ENCODE assay signal across 8 cellular contexts in genomic region chr17:28597606-28598383, GRCh38. TPM values are rescaled to one million over a fixed set of nuclear protein-coding genes. Genes with fewer than 3 reads are reported as not detected.
DNase-seq lines count a peak whose midpoint lies in the region; ATAC-seq and TF ChIP-seq lines count a peak whose summit lies in the region.

No MANE protein-coding gene starts in this region.

- H3K27me3 ChIP-seq in cardiac muscle cell = no peaks in the 10 kb centered on the region
- H3K27me3 ChIP-seq in iPS-20b (ENCODE audit: insufficient read depth, low read length) = no peaks in the 10 kb centered on the region
- H3K27me3 ChIP-seq in vagina = no peaks in the 10 kb centered on the region

- H3K27ac ChIP-seq in cardiac muscle cell (no peak overlapping the region), VCaP (peak overlapping the region; percentile 82), iPS-20b (ENCODE audit: low read length) (peak overlapping the region; percentile 88), vagina (no peak overlapping the region)

- intact Hi-C loops in left cardiac atrium (cut with DNase I) (no loop called here), vagina (cut with DNase I) (no loop called here)

- no peaks in the 10 kb centered on the region for H3K9me3 ChIP-seq in cardiac muscle cell (ENCODE audit: low read depth)
- H3K9me3 ChIP-seq in iPS-20b (ENCODE audit: insufficient read depth, low read depth, low read length) = no peaks in the 10 kb centered on the region
- no peaks in the 10 kb centered on the region for H3K9me3 ChIP-seq in vagina

- no peak for DNase-seq in cardiac muscle cell (ENCODE audit: low read depth in 1 of 2, low spot score in 1 of 2)
- DNase-seq in left cardiac atrium = no peak
- no peak for DNase-seq in vagina (ENCODE audit: extremely low spot score in 2 of 2)
- DNase-seq in NCI-H446 treated with DMSO at 0.1 percent for 48 hours (lab: John Stamatoyannopoulos, UW) = no peak
- DNase-seq in dedifferentiated amniotic fluid mesenchymal stem cell (ENCODE audit: extremely low spot score) = no peak

- TF ChIP-seq CTCF in cardiac muscle cell (IDR thresholded peaks at IDR 0.05; ENCODE audit: low read depth, low read length) (no peak), VCaP (conservative IDR thresholded peaks at IDR 0.05) (no peak), vagina (IDR thresholded peaks at IDR 0.05) (no peak)

- H3K4me1 ChIP-seq in cardiac muscle cell (ENCODE audit: low read depth) (no peaks in the 10 kb centered on the region), iPS-20b (ENCODE audit: insufficient read depth, low read length) (no peaks in the 10 kb centered on the region), vagina (peaks cover 22% of the 10 kb centered on the region)

- peak overlapping the region; percentile 46 for H3K4me3 ChIP-seq in cardiac muscle cell
- peak overlapping the region; percentile 87 for H3K4me3 ChIP-seq in iPS-20b (ENCODE audit: low read length)
- H3K4me3 ChIP-seq in vagina = peak overlapping the region; percentile 57 to 67

- ATAC-seq in left cardiac atrium = no peak
- ATAC-seq in GM21529 (IDR thresholded peaks at IDR 0.05; ENCODE audit: unreplicated experiment) = no peak

- H3K36me3 ChIP-seq in cardiac muscle cell (no peaks in the 10 kb centered on the region), iPS-20b (ENCODE audit: insufficient read depth, low read depth, low read length) (peaks cover 23% of the 10 kb centered on the region), vagina (no peaks in the 10 kb centered on the region)

- H3K9ac ChIP-seq in iPS-20b (ENCODE audit: low read depth, low read length) = peak overlapping the region; percentile 94

- no peak for TF ChIP-seq POLR2A in vagina (IDR thresholded peaks at IDR 0.05)

RNA-seq across cellular contexts. Expression of gene SPAG5, which starts 1.0 kb away (rescaled TPM):
- total RNA-seq in cardiac muscle cell (9.8 and 52.7 TPM in 2 replicates), left cardiac atrium (1 to 10 TPM in 1 of 2 donors, under 1 TPM in 1; 0.97 to 2.7 TPM), vagina (8.3 TPM)
- 27.0 and 84.6 TPM in 2 replicates for polyA plus RNA-seq in cardiac muscle cell

RNA-seq across cellular contexts. Expression of gene RSKR, which starts 16.2 kb away (rescaled TPM):
- total RNA-seq in cardiac muscle cell (7.3 and 16.2 TPM in 2 replicates), left cardiac atrium (1 to 10 TPM; 4.4 to 5.8 TPM), vagina (21.6 TPM)
- 2.8 and 3.5 TPM in 2 replicates for polyA plus RNA-seq in cardiac muscle cell

RNA-seq across cellular contexts. Expression of gene ALDOC, which starts 21.1 kb away (rescaled TPM):
- total RNA-seq in cardiac muscle cell (183 and 334 TPM in 2 replicates), left cardiac atrium (100 to 1,000 TPM; 138 to 164 TPM), vagina (20.1 TPM)
- polyA plus RNA-seq in cardiac muscle cell = 112 and 177 TPM in 2 replicates

RNA-seq across cellular contexts. Expression of gene PIGS, which starts 26.5 kb away (rescaled TPM):
- total RNA-seq in cardiac muscle cell (107 and 114 TPM in 2 replicates), left cardiac atrium (10 to 100 TPM; 39.9 to 41.4 TPM), vagina (22.8 TPM)
- polyA plus RNA-seq in cardiac muscle cell = 121 and 122 TPM in 2 replicates

RNA-seq across cellular contexts. Expression of gene UNC119, which starts 45.4 kb away (rescaled TPM):
- 124 and 125 TPM in 2 replicates for total RNA-seq in cardiac muscle cell
- polyA plus RNA-seq in cardiac muscle cell = 73.3 and 101 TPM in 2 replicates
- 10 to 100 TPM; 13.6 to 23.6 TPM for total RNA-seq in left cardiac atrium
- 38.1 TPM for total RNA-seq in vagina

Comparison
In these comparisons a context has a peak if more than half of its experiments do, and no peak if none do; other contexts are left out.
1. H3K27ac ChIP-seq: peak in VCaP (single experiment) and iPS-20b (single experiment); none in cardiac muscle cell (single experiment) and vagina (single experiment).
2. Peak in every context shown above with its lines, with median percentiles within 50 percentile points of each other: H3K4me3 ChIP-seq.